ENCODE assay signal across 9 cellular contexts in the genomic region with DNA sequence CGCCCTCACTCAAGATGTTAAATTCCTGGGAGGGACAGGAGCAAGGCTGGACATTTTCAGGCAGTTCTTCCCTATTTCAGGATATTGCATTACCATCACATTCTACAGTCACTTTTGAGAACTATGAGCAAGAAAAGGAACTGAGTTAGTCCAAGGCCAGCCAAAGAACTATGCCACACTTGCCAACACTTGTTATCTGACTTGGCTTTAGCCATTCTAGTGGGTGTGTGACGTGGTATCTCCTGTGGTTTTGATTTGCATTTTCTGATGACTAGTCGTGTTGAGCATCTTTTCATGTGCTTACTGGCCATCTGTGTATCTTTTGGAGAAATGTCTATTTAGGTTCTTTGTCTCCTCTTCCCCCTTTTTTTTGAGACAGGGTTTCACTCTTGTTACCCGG. TPM values are rescaled to one million over a fixed set of nuclear protein-coding genes. Genes with fewer than 3 reads are reported as not detected.
A peak's percentile ranks its signal among the peaks of the same experiment; 100 is the strongest.
DNase-seq lines count a peak whose midpoint lies in the region; ATAC-seq and FAIRE-seq lines count a peak whose summit lies in the region.
"Had no signal": no experiment of that assay in that cellular context is flagged by ENCODE, and none has a peak within 500 bp of the region (broad histone marks: within the 10 kb centered on the region; RNA-seq: fewer than 3 reads in every experiment).

No MANE protein-coding gene starts in this region.

- FAIRE-seq in HTR-8/SVneo (lab: Jason Lieb, UNC): no peak

- H3K4me3 Mint-ChIP-seq in activated CD4-positive, alpha-beta memory T cell treated with anti-CD3 and anti-CD28 coated beads, Interleukin-2, amount 10 ng/mL, durations not matched to agents 7 days and 5 days: no peak overlapping the region
- no peak overlapping the region for H3K4me3 Mint-ChIP-seq in memory B cell

- H3K27ac Mint-ChIP-seq in activated CD4-positive, alpha-beta memory T cell treated with anti-CD3 and anti-CD28 coated beads, Interleukin-2, amount 10 ng/mL, durations not matched to agents 7 days and 5 days: no peak overlapping the region
- no peak overlapping the region for H3K27ac Mint-ChIP-seq in memory B cell

- CTCF ChIA-PET in activated CD4-positive, alpha-beta memory T cell treated with anti-CD3 and anti-CD28 coated beads, Interleukin-2, amount 10 ng/mL, durations not matched to agents 7 days and 5 days (lab: Charles Lee): interaction anchor here (2.0 kb wide), 1 partner anchor 79 kb away, joined by 4 read pairs; no protein-coding TSS in a partner anchor

- H3K36me3 Mint-ChIP-seq in activated CD4-positive, alpha-beta memory T cell treated with anti-CD3 and anti-CD28 coated beads, Interleukin-2, amount 10 ng/mL, durations not matched to agents 7 days and 5 days (ENCODE audit: low read depth): peaks cover 29% of the 10 kb centered on the region
- peaks cover 9% of the 10 kb centered on the region for H3K36me3 Mint-ChIP-seq in memory B cell

- DNase-seq in ELR (ENCODE audit: low read depth) (peak; percentile 81), memory B cell (ENCODE audit: low spot score in 2 of 2) (no peak), COLO829 (ENCODE audit: low spot score) (no peak), H4 (ENCODE audit: low spot score) (no peak), HTR-8/SVneo (ENCODE audit: insufficient read length, low spot score) (no peak)
- peak; percentile 21 for DNase-seq in activated CD4-positive, alpha-beta memory T cell treated with anti-CD3 and anti-CD28 coated beads, Interleukin-2, amount 10 ng/mL, durations not matched to agents 7 days and 5 days
- DNase-seq: NCI-H524 had no signal

- H3K4me1 Mint-ChIP-seq in activated CD4-positive, alpha-beta memory T cell treated with anti-CD3 and anti-CD28 coated beads, Interleukin-2, amount 10 ng/mL, durations not matched to agents 7 days and 5 days: peaks cover 41% of the 10 kb centered on the region
- peaks cover 50% of the 10 kb centered on the region for H3K4me1 Mint-ChIP-seq in memory B cell

- no peaks in the 10 kb centered on the region for H3K27me3 Mint-ChIP-seq in activated CD4-positive, alpha-beta memory T cell treated with anti-CD3 and anti-CD28 coated beads, Interleukin-2, amount 10 ng/mL, durations not matched to agents 7 days and 5 days
- H3K27me3 Mint-ChIP-seq in memory B cell: no peaks in the 10 kb centered on the region

- no peaks in the 10 kb centered on the region for H3K9me3 Mint-ChIP-seq in activated CD4-positive, alpha-beta memory T cell treated with anti-CD3 and anti-CD28 coated beads, Interleukin-2, amount 10 ng/mL, durations not matched to agents 7 days and 5 days
- no peaks in the 10 kb centered on the region for H3K9me3 Mint-ChIP-seq in memory B cell

- POLR2A ChIA-PET in activated CD4-positive, alpha-beta memory T cell treated with anti-CD3 and anti-CD28 coated beads, Interleukin-2, amount 10 ng/mL, durations not matched to agents 7 days and 5 days (lab: Charles Lee): no interaction called here

- peak; percentile 43 for ATAC-seq in HG02798 (IDR thresholded peaks at IDR 0.05; ENCODE audit: poor library complexity, unreplicated experiment)
- ATAC-seq in memory B cell (ENCODE audit: low read depth): peak; percentile 71
- ATAC-seq in HG02610 (IDR thresholded peaks at IDR 0.05; ENCODE audit: unreplicated experiment): no peak

RNA-seq across cellular contexts. Expression of a gene that starts 12.0 kb away (rescaled TPM):
- 10 to 100 TPM; 68.0 to 70.4 TPM for total RNA-seq in activated CD4-positive, alpha-beta memory T cell treated with anti-CD3 and anti-CD28 coated beads, Interleukin-2, amount 10 ng/mL, durations not matched to agents 7 days and 5 days
- total RNA-seq in H4 (2014; rRNA removed; shearing (Covaris generic)): 95.4 and 111 TPM in 2 replicates

Comparison
In these comparisons a context has a peak if more than half of its experiments do, and no peak if none do; other contexts are left out.
1. DNase-seq: peak in ELR (single experiment) and activated CD4-positive, alpha-beta memory T cell treated with anti-CD3 and anti-CD28 coated beads, Interleukin-2, amount 10 ng/mL, durations not matched to agents 7 days and 5 days (single experiment); none in memory B cell (0 of 2), COLO829 (single experiment), H4 (single experiment) and HTR-8/SVneo (single experiment).